ENCODE assay signal across 1 cellular context in the genomic region with DNA sequence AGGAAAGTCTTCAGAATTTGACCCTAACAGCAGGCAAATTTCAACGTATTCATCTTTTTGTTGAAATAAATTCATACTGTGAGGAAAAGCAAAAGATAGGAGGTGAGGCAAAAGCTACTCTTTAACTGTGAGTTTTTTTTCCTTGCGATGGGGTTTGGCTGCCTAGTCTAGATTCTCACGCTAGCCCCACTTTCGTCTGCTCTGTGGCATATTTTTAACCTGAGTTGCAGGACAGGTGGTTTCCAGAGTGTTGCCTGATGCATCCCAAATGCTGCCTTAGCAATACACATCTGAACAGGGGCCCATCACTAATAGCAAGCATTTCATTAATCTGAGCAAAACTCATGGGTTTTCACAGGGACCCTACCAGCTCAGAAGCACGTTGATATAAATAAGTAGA.
TF ChIP-seq lines count a peak whose summit lies in the region.

No MANE protein-coding gene starts in this region.

TF ChIP-seq in GM12878, 131 proteins besides CTCF, POLR2A, EP300 and RAD21:
- TF ChIP-seq CREM (IDR thresholded peaks at IDR 0.05; ENCODE audit: low read depth) (peak; percentile 20; the same call in 1 of the 2 replicates), E2F8 (IDR thresholded peaks at IDR 0.05; ENCODE audit: low read depth, partially characterized antibody) (no peak), RUNX3 (IDR thresholded peaks at IDR 0.05; ENCODE audit: low read length) (peak; percentile 32), EGR1 (IDR thresholded peaks at IDR 0.05; ENCODE audit: borderline replicate concordance in 1 of 2, low read depth in 2 of 2, low read length in 2 of 2) (no peak)
